In genomic region chr6:33278810-33279209, GRCh38 we compare ENCODE assay signal across 1 cellular context.
TF ChIP-seq lines count a peak whose summit lies in the region.

No MANE protein-coding gene starts in this region.

TF ChIP-seq in GM23338, 12 proteins besides CTCF, POLR2A, EP300 and RAD21:
- TF ChIP-seq NANOG (IDR thresholded peaks at IDR 0.05; ENCODE audit: borderline replicate concordance): no peak
- TF ChIP-seq JUNB (IDR thresholded peaks at IDR 0.05; ENCODE audit: unreplicated experiment): no peak
- TF ChIP-seq POLR2AphosphoS5 (IDR thresholded peaks at IDR 0.05; ENCODE audit: low read depth): no peak
- TF ChIP-seq CREB1 (CRISPR knock-in tag; IDR thresholded peaks at IDR 0.05; ENCODE audit: low read depth): no peak
- no peak for TF ChIP-seq ZNF114 (CRISPR knock-in tag; IDR thresholded peaks at IDR 0.05)
- TF ChIP-seq STAT1 (IDR thresholded peaks at IDR 0.05; ENCODE audit: unreplicated experiment): no peak
- TF ChIP-seq REST (IDR thresholded peaks at IDR 0.05; ENCODE audit: unreplicated experiment): no peak
- no peak for TF ChIP-seq EZH2phosphoT487 (IDR thresholded peaks at IDR 0.05; ENCODE audit: unreplicated experiment)
